ENCODE assay signal across 8 cellular contexts in the genomic region with DNA sequence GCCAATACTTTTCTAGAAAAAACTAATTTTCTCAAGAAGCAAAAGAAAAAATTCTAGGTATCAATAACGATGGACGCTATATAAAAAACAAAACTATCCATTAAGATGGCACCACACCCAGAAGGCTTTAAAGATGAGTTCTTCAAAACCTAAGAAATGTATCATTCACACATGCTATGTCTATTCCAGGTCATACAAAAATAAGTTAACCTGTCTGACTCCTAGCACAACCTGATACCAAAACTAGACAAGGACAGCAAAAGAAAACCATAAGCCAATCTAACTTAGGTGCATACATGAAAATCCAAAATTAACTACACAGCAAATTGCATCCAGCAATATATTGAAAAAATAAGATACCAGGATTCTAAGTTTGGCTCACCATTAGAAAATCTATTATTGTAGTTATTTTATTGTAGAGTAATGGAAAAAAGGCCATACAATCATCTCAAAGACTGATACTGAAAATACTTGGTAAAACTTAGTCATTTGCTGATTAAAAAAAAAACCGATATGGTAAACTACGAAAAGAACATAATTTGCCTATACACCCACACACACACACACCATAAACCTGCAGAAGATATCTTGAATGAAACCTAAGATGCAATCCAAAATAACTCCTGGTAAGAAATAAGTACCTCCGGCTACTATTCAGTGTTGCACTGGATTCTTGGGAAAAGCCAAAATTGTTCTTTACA. TPM values are rescaled to one million over a fixed set of nuclear protein-coding genes. Genes with fewer than 3 reads are reported as not detected.
A peak's percentile ranks its signal among the peaks of the same experiment; 100 is the strongest.
DNase-seq lines count a peak whose midpoint lies in the region; ATAC-seq and TF ChIP-seq lines count a peak whose summit lies in the region.

No MANE protein-coding gene starts in this region.

- H3K4me2 ChIP-seq in OCI-LY1 (ENCODE audit: low read length), result peak overlapping the region; percentile 91

- DNase-seq in NCI-H1105 treated with DMSO at 0.1 percent for 48 hours (lab: John Stamatoyannopoulos, UW) (peak; percentile 10), NCI-H1105 (lab: John Stamatoyannopoulos, UW) (no peak), epithelial cell of prostate (ENCODE audit: low read depth, low spot score) (no peak), gastrocnemius medialis (no peak), MV-4-11 (lab: John Stamatoyannopoulos, UW) (no peak)

- H3K4me1 ChIP-seq in OCI-LY1 (ENCODE audit: insufficient read depth, low read length, severe bottlenecking), result peaks cover 19% of the 10 kb centered on the region
- H3K4me1 ChIP-seq in gastrocnemius medialis, result peaks cover 5 to 8% of the 10 kb centered on the region in 2 donors

- H3K27me3 ChIP-seq in OCI-LY1 (ENCODE audit: insufficient read depth, low read length) (no peaks in the 10 kb centered on the region), gastrocnemius medialis (no peaks in the 10 kb centered on the region)

- no peaks in the 10 kb centered on the region for H3K9me3 ChIP-seq in OCI-LY1 (ENCODE audit: low read length)
- no peaks in the 10 kb centered on the region for H3K9me3 ChIP-seq in gastrocnemius medialis

- peak overlapping the region; percentile 70; the same call in 1 of the 2 replicates for H2AFZ ChIP-seq in OCI-LY1 (ENCODE audit: low read length)

- H3K4me3 ChIP-seq in OCI-LY1 (ENCODE audit: low read depth, low read length, poor library complexity, severe bottlenecking), result peak overlapping the region; percentile 88
- peak overlapping the region; percentile 75 to 92 (median 88) for H3K4me3 ChIP-seq in gastrocnemius medialis

- intact Hi-C loops in gastrocnemius medialis (cut with DNase I; ENCODE audit: low total_unique reads), result loop anchor here (1.0 to 2.0 kb wide), 3 partner anchors 55 to 197 kb away; a partner anchor contains a TSS

- ATAC-seq in gastrocnemius medialis (no peak), GM21619 (IDR thresholded peaks at IDR 0.05; ENCODE audit: unreplicated experiment) (no peak), HG02678 (IDR thresholded peaks at IDR 0.05; ENCODE audit: unreplicated experiment) (no peak)

- no peaks in the 10 kb centered on the region for H3F3A ChIP-seq in OCI-LY1 (ENCODE audit: insufficient read depth, low read length)

- peak overlapping the region; percentile 96 for H3K9ac ChIP-seq in OCI-LY1 (ENCODE audit: low read length)

- no peaks in the 10 kb centered on the region for H4K20me1 ChIP-seq in OCI-LY1 (ENCODE audit: insufficient read depth, low read length)

- no peak for TF ChIP-seq POLR2A in gastrocnemius medialis (IDR thresholded peaks at IDR 0.05)

- no peaks in the 10 kb centered on the region for H3K9me2 ChIP-seq in OCI-LY1 (ENCODE audit: low read depth, low read length)

- in situ Hi-C loops in gastrocnemius medialis (cut with MboI; ENCODE audit: low sequenced_read_pairs in 4 of 4), result no loop called here

- TF ChIP-seq CTCF in OCI-LY1 (IDR thresholded peaks at IDR 0.05; ENCODE audit: low read length) (no peak), gastrocnemius medialis (IDR thresholded peaks at IDR 0.05 in 4 of 5, conservative IDR thresholded peaks at IDR 0.05 in 1 of 5) (no peak)

- H3K36me3 ChIP-seq in OCI-LY1 (ENCODE audit: insufficient read depth, low read length) (peaks cover 9% of the 10 kb centered on the region; the same call in 1 of the 2 replicates), gastrocnemius medialis (no peaks in the 10 kb centered on the region)

- H3K27ac ChIP-seq in OCI-LY1 (ENCODE audit: low read depth, low read length, poor library complexity, severe bottlenecking), result no peak overlapping the region
- peak overlapping the region; percentile 86 for H3K27ac ChIP-seq in epithelial cell of prostate
- H3K27ac ChIP-seq in gastrocnemius medialis, result peak overlapping the region in 2 of 4 donors; percentile 94 to 95

- peaks cover 9% of the 10 kb centered on the region; the same call in 1 of the 2 replicates for H3K79me2 ChIP-seq in OCI-LY1 (ENCODE audit: insufficient read depth, low read length)

RNA-seq across cellular contexts. Expression of a gene that starts 55.0 kb away (rescaled TPM):
- under 1 TPM; 0.29 to 0.84 (median 0.60) TPM for total RNA-seq in gastrocnemius medialis
